19 cellular contexts compared by ENCODE assay signal in the genomic region with DNA sequence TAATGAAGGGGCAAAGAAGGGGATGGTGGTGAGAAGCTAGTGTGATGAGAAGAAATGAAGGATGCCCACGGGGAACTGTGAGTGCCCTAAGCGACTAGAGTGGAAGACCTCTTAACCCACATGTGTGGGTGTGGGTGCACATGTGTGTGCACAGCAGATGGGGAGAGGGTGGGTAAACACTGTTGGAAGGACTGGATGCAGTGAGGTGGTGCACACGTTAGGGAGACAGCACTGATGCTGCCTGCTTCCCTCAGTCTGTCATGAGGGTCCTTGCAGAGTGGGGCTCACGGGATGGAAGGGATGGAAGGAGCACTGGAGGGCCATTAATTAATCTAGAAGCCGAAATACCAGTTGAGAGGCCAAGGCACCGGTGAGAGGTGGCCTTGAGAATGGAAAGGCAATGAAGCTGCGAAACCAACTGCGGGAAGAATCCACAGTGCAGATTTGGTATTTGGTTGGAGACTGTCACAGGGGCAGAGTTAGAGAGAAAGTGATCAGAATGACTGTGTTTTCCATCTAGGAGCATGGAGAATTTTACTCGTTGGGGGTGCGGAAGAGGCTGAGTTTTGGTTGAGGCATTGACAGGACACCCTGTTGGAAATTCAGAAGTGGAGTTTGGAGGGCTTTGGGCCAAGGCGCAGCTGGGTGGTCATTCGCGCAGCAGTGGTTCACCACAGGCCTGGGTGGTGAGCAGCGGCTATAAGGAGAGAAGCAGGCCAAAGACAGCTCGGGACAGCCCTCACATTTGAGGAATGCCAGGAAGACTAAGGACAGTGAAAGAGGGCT. TPM values are rescaled to one million over a fixed set of nuclear protein-coding genes. Genes with fewer than 3 reads are reported as not detected.
DNase-seq lines count a peak whose midpoint lies in the region; ATAC-seq lines count a peak whose summit lies in the region.
"Had no signal": no experiment of that assay in that cellular context is flagged by ENCODE, and none has a peak within 500 bp of the region (broad histone marks: within the 10 kb centered on the region; RNA-seq: fewer than 3 reads in every experiment).

No MANE protein-coding gene starts in this region.

- DNase-seq in activated CD4-positive, alpha-beta T cell treated with anti-CD3 and anti-CD28 coated beads, Interleukin-2, amount 10 ng/mL, durations not matched to agents 24 days and 14 days, result no peak
- no peak for DNase-seq in activated CD4-positive, alpha-beta T cell treated with anti-CD3 and anti-CD28 coated beads for 48 hours
- DNase-seq in CD8-positive, alpha-beta memory T cell, result no peak
- no peak for DNase-seq in activated T-helper 2 cell treated with anti-CD3 and anti-CD28 coated beads, Interferon-gamma antibody, Interleukin-2, Interleukin-4, amounts not matched to agents 10 μg/mL and 5 μg/mL and 100 μg/mL, durations not matched to agents 14 hours and 24 hours and 36 hours (ENCODE audit: low spot score)
- no peak for DNase-seq in naive thymus-derived CD8-positive, alpha-beta T cell
- DNase-seq in KG1 (lab: John Stamatoyannopoulos, UW) (no peak), NCI-H2107 treated with DMSO at 0.1 percent for 48 hours (lab: John Stamatoyannopoulos, UW; ENCODE audit: unreplicated experiment) (no peak), head of caudate nucleus (no peak)
- DNase-seq: aorta, Calu3, foreskin melanocyte, GOT3, left lung, NCI-H1417, stomach, WERI-Rb-1 had no signal

- H3K27me3 Mint-ChIP-seq in activated CD4-positive, alpha-beta T cell treated with anti-CD3 and anti-CD28 coated beads, Interleukin-2, amount 10 ng/mL, durations not matched to agents 24 days and 14 days, result no peaks in the 10 kb centered on the region
- H3K27me3 Mint-ChIP-seq in CD8-positive, alpha-beta memory T cell, result peaks cover 0 to 1% of the 10 kb centered on the region in 2 donors
- no peaks in the 10 kb centered on the region for H3K27me3 Mint-ChIP-seq in activated T-helper 2 cell treated with anti-CD3 and anti-CD28 coated beads, Interferon-gamma antibody, Interleukin-2, Interleukin-4, amounts not matched to agents 10 μg/mL and 5 μg/mL and 100 μg/mL, durations not matched to agents 14 hours and 24 hours and 36 hours (ENCODE audit: low read depth)
- H3K27me3 Mint-ChIP-seq in naive thymus-derived CD8-positive, alpha-beta T cell, result no peaks in the 10 kb centered on the region

- peak overlapping the region; percentile 39 for H3K27ac Mint-ChIP-seq in activated CD4-positive, alpha-beta T cell treated with anti-CD3 and anti-CD28 coated beads, Interleukin-2, amount 10 ng/mL, durations not matched to agents 24 days and 14 days
- H3K27ac Mint-ChIP-seq in CD8-positive, alpha-beta memory T cell, result peak overlapping the region; percentile 69 to 93 (median 84)
- peak overlapping the region; percentile 67 for H3K27ac Mint-ChIP-seq in activated T-helper 2 cell treated with anti-CD3 and anti-CD28 coated beads, Interferon-gamma antibody, Interleukin-2, Interleukin-4, amounts not matched to agents 10 μg/mL and 5 μg/mL and 100 μg/mL, durations not matched to agents 14 hours and 24 hours and 36 hours
- peak overlapping the region; percentile 65 to 100 (median 85) for H3K27ac Mint-ChIP-seq in naive thymus-derived CD8-positive, alpha-beta T cell

- no peak overlapping the region for H3K4me3 Mint-ChIP-seq in activated CD4-positive, alpha-beta T cell treated with anti-CD3 and anti-CD28 coated beads, Interleukin-2, amount 10 ng/mL, durations not matched to agents 24 days and 14 days
- peak overlapping the region in 6 of 7 donors; percentile 33 to 64 (median 54) for H3K4me3 Mint-ChIP-seq in CD8-positive, alpha-beta memory T cell
- H3K4me3 Mint-ChIP-seq in activated T-helper 2 cell treated with anti-CD3 and anti-CD28 coated beads, Interferon-gamma antibody, Interleukin-2, Interleukin-4, amounts not matched to agents 10 μg/mL and 5 μg/mL and 100 μg/mL, durations not matched to agents 14 hours and 24 hours and 36 hours (ENCODE audit: low read depth), result no peak overlapping the region
- peak overlapping the region in 8 of 10 donors; percentile 20 to 78 (median 38) for H3K4me3 Mint-ChIP-seq in naive thymus-derived CD8-positive, alpha-beta T cell

- intact Hi-C loops in activated CD4-positive, alpha-beta T cell treated with anti-CD3 and anti-CD28 coated beads, Interleukin-2, amount 10 ng/mL, durations not matched to agents 24 days and 14 days (cut with micrococcal nuclease), result no loop called here
- intact Hi-C loops in activated T-helper 2 cell treated with anti-CD3 and anti-CD28 coated beads, Interferon-gamma antibody, Interleukin-2, Interleukin-4, amounts not matched to agents 10 μg/mL and 5 μg/mL and 100 μg/mL, durations not matched to agents 14 hours and 24 hours and 36 hours (cut with micrococcal nuclease), result no loop called here
- intact Hi-C loops in head of caudate nucleus (cut with DNase I), result no loop called here

- no peaks in the 10 kb centered on the region for H3K9me3 Mint-ChIP-seq in activated CD4-positive, alpha-beta T cell treated with anti-CD3 and anti-CD28 coated beads, Interleukin-2, amount 10 ng/mL, durations not matched to agents 24 days and 14 days
- H3K9me3 Mint-ChIP-seq in CD8-positive, alpha-beta memory T cell, result no peaks in the 10 kb centered on the region
- no peaks in the 10 kb centered on the region for H3K9me3 Mint-ChIP-seq in activated T-helper 2 cell treated with anti-CD3 and anti-CD28 coated beads, Interferon-gamma antibody, Interleukin-2, Interleukin-4, amounts not matched to agents 10 μg/mL and 5 μg/mL and 100 μg/mL, durations not matched to agents 14 hours and 24 hours and 36 hours
- no peaks in the 10 kb centered on the region for H3K9me3 Mint-ChIP-seq in naive thymus-derived CD8-positive, alpha-beta T cell

- no peaks in the 10 kb centered on the region for H3K27me3 ChIP-seq in CD8-positive, alpha-beta memory T cell (ENCODE audit: insufficient read depth, low read length, poor library complexity, severe bottlenecking)
- H3K27me3 ChIP-seq: left lung, stomach had no signal

- peaks cover 56% of the 10 kb centered on the region for H3K36me3 Mint-ChIP-seq in activated CD4-positive, alpha-beta T cell treated with anti-CD3 and anti-CD28 coated beads, Interleukin-2, amount 10 ng/mL, durations not matched to agents 24 days and 14 days (ENCODE audit: low read depth)
- H3K36me3 Mint-ChIP-seq in CD8-positive, alpha-beta memory T cell, result peaks cover 0 to 72% (median 16%) of the 10 kb centered on the region in 3 donors
- H3K36me3 Mint-ChIP-seq in activated T-helper 2 cell treated with anti-CD3 and anti-CD28 coated beads, Interferon-gamma antibody, Interleukin-2, Interleukin-4, amounts not matched to agents 10 μg/mL and 5 μg/mL and 100 μg/mL, durations not matched to agents 14 hours and 24 hours and 36 hours (ENCODE audit: low read depth), result peaks cover 71% of the 10 kb centered on the region
- H3K36me3 Mint-ChIP-seq in naive thymus-derived CD8-positive, alpha-beta T cell, result peaks cover 0 to 68% (median 2%) of the 10 kb centered on the region in 3 donors

- no peak for ATAC-seq in naive thymus-derived CD8-positive, alpha-beta T cell
- ATAC-seq: A549, left lung, SK-N-SH treated with all-trans-retinoic acid at 6 μM for 48 hours had no signal

- H3K9me3 ChIP-seq in CD8-positive, alpha-beta memory T cell (ENCODE audit: low read length), result no peaks in the 10 kb centered on the region
- H3K9me3 ChIP-seq: A549, left lung, stomach had no signal

- CTCF ChIA-PET in CD8-positive, alpha-beta memory T cell (lab: Charles Lee), result interaction anchor here (1.1 to 5.1 kb wide), 3 partner anchors 42 to 45 kb away, joined by 3 to 22 read pairs (median 10); no protein-coding TSS in a partner anchor

- peaks cover 82% of the 10 kb centered on the region for H3K4me1 ChIP-seq in CD8-positive, alpha-beta memory T cell (ENCODE audit: insufficient read depth, low read length)
- H3K4me1 ChIP-seq: A549 had no signal

- H3K27ac ChIP-seq in CD8-positive, alpha-beta memory T cell (ENCODE audit: low read depth, low read length), result no peak overlapping the region
- H3K27ac ChIP-seq: A549, left lung, stomach, WERI-Rb-1 had no signal

- H3K4me1 Mint-ChIP-seq in activated CD4-positive, alpha-beta T cell treated with anti-CD3 and anti-CD28 coated beads, Interleukin-2, amount 10 ng/mL, durations not matched to agents 24 days and 14 days, result peaks cover 70% of the 10 kb centered on the region
- peaks cover 91 to 95% (median 94%) of the 10 kb centered on the region in 3 donors for H3K4me1 Mint-ChIP-seq in CD8-positive, alpha-beta memory T cell
- peaks cover 70% of the 10 kb centered on the region for H3K4me1 Mint-ChIP-seq in activated T-helper 2 cell treated with anti-CD3 and anti-CD28 coated beads, Interferon-gamma antibody, Interleukin-2, Interleukin-4, amounts not matched to agents 10 μg/mL and 5 μg/mL and 100 μg/mL, durations not matched to agents 14 hours and 24 hours and 36 hours (ENCODE audit: low read depth)
- H3K4me1 Mint-ChIP-seq in naive thymus-derived CD8-positive, alpha-beta T cell, result peaks cover 62 to 95% (median 92%) of the 10 kb centered on the region in 4 donors

- no peak overlapping the region for H3K4me3 ChIP-seq in CD8-positive, alpha-beta memory T cell (ENCODE audit: low read length)
- H3K4me3 ChIP-seq: A549, left lung, stomach had no signal

- POLR2A ChIA-PET in CD8-positive, alpha-beta memory T cell (lab: Charles Lee), result no interaction called here
- POLR2A ChIA-PET in naive thymus-derived CD8-positive, alpha-beta T cell (lab: Charles Lee), result interaction anchor here (0.7 to 1.5 kb wide), 4 partner anchors 8 to 69 kb away, joined by 3 read pairs; no protein-coding TSS in a partner anchor

- peaks cover 18% of the 10 kb centered on the region for H3K36me3 ChIP-seq in CD8-positive, alpha-beta memory T cell (ENCODE audit: insufficient read depth, low read length)
- H3K36me3 ChIP-seq: left lung, stomach, WERI-Rb-1 had no signal

RNA-seq across cellular contexts. Expression of gene RCSD1, which starts 15.8 kb away (rescaled TPM):
- 74.7 and 81.0 TPM in 2 replicates for total RNA-seq in activated CD4-positive, alpha-beta T cell treated with anti-CD3 and anti-CD28 coated beads, Interleukin-2, amount 10 ng/mL, durations not matched to agents 24 days and 14 days
- 10 to 100 TPM; 45.9 to 47.9 TPM for total RNA-seq in CD8-positive, alpha-beta memory T cell
- 171 TPM for polyA plus RNA-seq in CD8-positive, alpha-beta memory T cell
- total RNA-seq in activated T-helper 2 cell treated with anti-CD3 and anti-CD28 coated beads, Interferon-gamma antibody, Interleukin-2, Interleukin-4, amounts not matched to agents 10 μg/mL and 5 μg/mL and 100 μg/mL, durations not matched to agents 14 hours and 24 hours and 36 hours, result 84.9 and 91.9 TPM in 2 replicates
- 100 to 1,000 TPM; 149 to 156 TPM for total RNA-seq in naive thymus-derived CD8-positive, alpha-beta T cell
- 100 to 1,000 TPM; 121 to 132 (median 124) TPM for polyA plus RNA-seq in naive thymus-derived CD8-positive, alpha-beta T cell
- total RNA-seq: Calu3, G401 had no signal
- polyA plus RNA-seq: A549 had no signal

Comparison
In these comparisons a context has a peak if more than half of its experiments do, and no peak if none do; other contexts are left out.
1. H3K4me3 Mint-ChIP-seq: peak in CD8-positive, alpha-beta memory T cell (6 of 7) and naive thymus-derived CD8-positive, alpha-beta T cell (8 of 10); none in activated CD4-positive, alpha-beta T cell treated with anti-CD3 and anti-CD28 coated beads, Interleukin-2, amount 10 ng/mL, durations not matched to agents 24 days and 14 days (single experiment) and activated T-helper 2 cell treated with anti-CD3 and anti-CD28 coated beads, Interferon-gamma antibody, Interleukin-2, Interleukin-4, amounts not matched to agents 10 μg/mL and 5 μg/mL and 100 μg/mL, durations not matched to agents 14 hours and 24 hours and 36 hours (single experiment).
2. Peak in every context shown above with its lines, with median percentiles within 50 percentile points of each other: H3K27ac Mint-ChIP-seq.